In genomic region chr3:8416965-8417364, GRCh38 we compare ENCODE assay signal across 9 cellular contexts.
DNase-seq lines count a peak whose midpoint lies in the region; ATAC-seq and TF ChIP-seq lines count a peak whose summit lies in the region.
"Had no signal": no experiment of that assay in that cellular context is flagged by ENCODE, and none has a peak within 500 bp of the region (broad histone marks: within the 10 kb centered on the region; RNA-seq: fewer than 3 reads in every experiment).

No MANE protein-coding gene starts in this region.

- H3K36me3 ChIP-seq in SK-N-MC (ENCODE audit: insufficient read depth, low read length) (no peaks in the 10 kb centered on the region), testis (ENCODE audit: low read depth, missing control alignments) (no peaks in the 10 kb centered on the region), neural progenitor cell (no peaks in the 10 kb centered on the region)

- H3K27me3 Mint-ChIP-seq in neural progenitor cell (ENCODE audit: insufficient read depth, low read depth) = peaks cover 5% of the 10 kb centered on the region

- H3K79me2 ChIP-seq in neural progenitor cell (ENCODE audit: low read depth) = no peaks in the 10 kb centered on the region

- WGBS in testis, 2 donors = 54 to 62% methylated on average over 4 of the region's 4 CpGs

- H2AFZ ChIP-seq in neural progenitor cell (replicated peaks) = no peak overlapping the region

- TF ChIP-seq CTCF in AG10803 (conservative IDR thresholded peaks at IDR 0.05; ENCODE audit: low read length) = no peak
- TF ChIP-seq CTCF in testis (IDR thresholded peaks at IDR 0.05) = no peak
- no peak for TF ChIP-seq CTCF in neural progenitor cell (IDR thresholded peaks at IDR 0.05)

- no peaks in the 10 kb centered on the region for H3K36me3 Mint-ChIP-seq in neural progenitor cell

- ATAC-seq in GM21515 (IDR thresholded peaks at IDR 0.05; ENCODE audit: unreplicated experiment) = peak; percentile 47
- no peak for ATAC-seq in HG03565 (IDR thresholded peaks at IDR 0.05; ENCODE audit: unreplicated experiment)
- no peak for ATAC-seq in GM21786 (IDR thresholded peaks at IDR 0.05; ENCODE audit: unreplicated experiment)

- no peak overlapping the region for H3K4me3 Mint-ChIP-seq in neural progenitor cell

- peak; percentile 12 for DNase-seq in AG10803 (ENCODE audit: low read depth)
- no peak for DNase-seq in SK-N-MC (ENCODE audit: low read depth, low spot score)
- DNase-seq in kidney tubule cell (ENCODE audit: low spot score) = peak; percentile 16
- no peak for DNase-seq in testis
- DNase-seq in neural progenitor cell (ENCODE audit: low spot score) = no peak
- DNase-seq: dorsolateral prefrontal cortex had no signal

- H3K4me3 ChIP-seq in AG10803 (ENCODE audit: low read length) (no peak overlapping the region), SK-N-MC (no peak overlapping the region), testis (no peak overlapping the region), neural progenitor cell (no peak overlapping the region)
- H3K4me3 ChIP-seq: dorsolateral prefrontal cortex had no signal

- H3F3A ChIP-seq in neural progenitor cell (ENCODE audit: low read depth) = no peaks in the 10 kb centered on the region

- H3K27ac ChIP-seq in SK-N-MC = peak overlapping the region; percentile 63
- no peak overlapping the region for H3K27ac ChIP-seq in testis
- no peak overlapping the region for H3K27ac ChIP-seq in neural progenitor cell
- H3K27ac ChIP-seq: dorsolateral prefrontal cortex had no signal

- H3K27ac Mint-ChIP-seq in neural progenitor cell = no peak overlapping the region

- no peaks in the 10 kb centered on the region for H3K4me1 ChIP-seq in testis
- H3K4me1 ChIP-seq in neural progenitor cell = no peaks in the 10 kb centered on the region

- H3K4me1 Mint-ChIP-seq in neural progenitor cell = no peaks in the 10 kb centered on the region

- intact Hi-C loops in testis (cut with DNase I; ENCODE audit: low total_unique reads) = no loop called here

- H3K27me3 ChIP-seq in testis (no peaks in the 10 kb centered on the region), neural progenitor cell (no peaks in the 10 kb centered on the region)
- H3K27me3 ChIP-seq: dorsolateral prefrontal cortex had no signal

- no peak overlapping the region for H3K4me2 ChIP-seq in neural progenitor cell

- H3K9me3 ChIP-seq in SK-N-MC (ENCODE audit: low read depth, low read length) (no peaks in the 10 kb centered on the region), testis (no peaks in the 10 kb centered on the region), neural progenitor cell (ENCODE audit: low read depth) (no peaks in the 10 kb centered on the region)

- H4K20me1 ChIP-seq in neural progenitor cell (ENCODE audit: low read depth) = no peaks in the 10 kb centered on the region

- H3K9me3 Mint-ChIP-seq in neural progenitor cell = no peaks in the 10 kb centered on the region

- H3K9ac ChIP-seq in SK-N-MC (ENCODE audit: insufficient read length) = no peak overlapping the region
- no peak overlapping the region for H3K9ac ChIP-seq in neural progenitor cell

- no peak for TF ChIP-seq POLR2A in testis (IDR thresholded peaks at IDR 0.05)

Comparison
In these comparisons a context has a peak if more than half of its experiments do, and no peak if none do; other contexts are left out.
1. DNase-seq: peak in AG10803 (single experiment) and kidney tubule cell (single experiment); none in SK-N-MC (single experiment), testis (single experiment) and neural progenitor cell (single experiment).